ENCODE assay signal across 8 cellular contexts in the genomic region with DNA sequence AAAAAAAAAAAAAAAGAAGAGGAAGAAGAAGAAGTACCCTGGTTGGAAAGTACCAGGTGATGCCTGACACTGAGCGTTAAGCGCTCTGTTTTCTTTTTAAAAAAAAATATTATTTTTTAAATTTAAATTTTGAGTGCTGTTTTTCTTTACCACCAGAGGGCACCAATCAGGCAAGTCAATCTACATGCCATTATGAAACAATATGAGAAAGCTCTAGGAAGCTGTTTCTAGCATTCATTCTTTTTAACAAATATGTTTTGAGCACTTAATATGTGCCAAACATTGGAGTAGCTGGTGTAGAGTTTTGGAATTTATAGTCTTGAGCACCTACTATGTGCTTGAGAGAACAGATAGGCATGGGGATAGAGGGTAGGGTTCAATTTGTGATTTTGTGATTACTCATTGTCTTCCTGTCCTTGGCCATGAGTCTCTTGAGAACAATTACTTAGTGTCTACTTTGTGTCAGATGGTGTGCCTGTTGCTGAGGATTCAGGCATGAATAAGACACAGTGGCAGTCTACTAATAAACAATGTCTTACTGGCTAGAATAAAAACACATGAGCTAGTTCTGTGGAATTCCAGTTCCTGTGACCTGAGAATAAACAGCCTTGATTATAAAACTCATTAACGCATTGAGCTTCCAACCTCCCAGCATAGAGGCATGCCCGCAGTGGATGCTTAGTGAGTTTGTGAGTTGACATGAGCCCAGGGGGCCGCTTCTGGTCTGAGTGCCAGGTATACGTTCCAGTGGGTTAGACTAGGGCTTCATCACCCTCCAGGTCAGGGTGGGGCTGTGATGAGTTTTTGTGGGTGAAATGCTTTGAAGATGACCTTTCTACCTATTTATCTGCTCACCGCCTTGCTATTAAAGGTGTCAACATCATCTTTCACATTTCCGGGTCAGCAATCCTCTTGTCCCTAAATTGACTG. TPM values are rescaled to one million over a fixed set of nuclear protein-coding genes. Genes with fewer than 3 reads are reported as not detected.
DNase-seq lines count a peak whose midpoint lies in the region; ATAC-seq and TF ChIP-seq lines count a peak whose summit lies in the region.

No MANE protein-coding gene starts in this region.

- H3K4me3 Mint-ChIP-seq in IgD-negative memory B cell: peak overlapping the region in 3 of 4 donors; percentile 9 to 95 (median 26)
- H3K4me3 Mint-ChIP-seq in endothelial cell (ENCODE audit: unreplicated experiment): no peak overlapping the region
- peak overlapping the region; percentile 8 for H3K4me3 Mint-ChIP-seq in natural killer cell treated with Interleukin-12 subunit alpha and Interleukin-12 subunit beta and Interleukin-15 and Interleukin-18, amount 100 ng/mL, for 72 hours

- H3K9me3 Mint-ChIP-seq in IgD-negative memory B cell (no peaks in the 10 kb centered on the region), endothelial cell (ENCODE audit: unreplicated experiment) (no peaks in the 10 kb centered on the region)
- no peaks in the 10 kb centered on the region for H3K9me3 Mint-ChIP-seq in natural killer cell treated with Interleukin-12 subunit alpha and Interleukin-12 subunit beta and Interleukin-15 and Interleukin-18, amount 100 ng/mL, for 72 hours

- H3K27me3 Mint-ChIP-seq in IgD-negative memory B cell (peaks cover 1% of the 10 kb centered on the region), endothelial cell (ENCODE audit: unreplicated experiment) (peaks cover 12% of the 10 kb centered on the region)
- H3K27me3 Mint-ChIP-seq in natural killer cell treated with Interleukin-12 subunit alpha and Interleukin-12 subunit beta and Interleukin-15 and Interleukin-18, amount 100 ng/mL, for 72 hours: peaks cover 0 to 5% of the 10 kb centered on the region in 2 donors

- peak overlapping the region; percentile 98 to 99 (median 99) for H3K27ac Mint-ChIP-seq in IgD-negative memory B cell
- H3K27ac Mint-ChIP-seq in endothelial cell (ENCODE audit: unreplicated experiment): peak overlapping the region; percentile 87
- H3K27ac Mint-ChIP-seq in natural killer cell treated with Interleukin-12 subunit alpha and Interleukin-12 subunit beta and Interleukin-15 and Interleukin-18, amount 100 ng/mL, for 72 hours: peak overlapping the region; percentile 75 to 88

- peak; percentile 56 for DNase-seq in NCI-H1092 treated with DMSO at 0.1 percent for 48 hours (lab: John Stamatoyannopoulos, UW)
- DNase-seq in NCI-H1092 (lab: John Stamatoyannopoulos, UW): no peak
- peak; percentile 31 for DNase-seq in SKM-1 (lab: John Stamatoyannopoulos, UW; ENCODE audit: unreplicated experiment)
- no peak for DNase-seq in endothelial cell (ENCODE audit: low spot score)
- DNase-seq in natural killer cell treated with Interleukin-12 subunit alpha and Interleukin-12 subunit beta and Interleukin-15 and Interleukin-18, amount 100 ng/mL, for 72 hours (ENCODE audit: low spot score): no peak
- DNase-seq in COLO668 (lab: John Stamatoyannopoulos, UW; ENCODE audit: unreplicated experiment): no peak

- H3K4me1 Mint-ChIP-seq in IgD-negative memory B cell (peaks cover 25 to 38% (median 35%) of the 10 kb centered on the region in 3 donors), endothelial cell (ENCODE audit: unreplicated experiment) (peaks cover 28% of the 10 kb centered on the region)
- H3K4me1 Mint-ChIP-seq in natural killer cell treated with Interleukin-12 subunit alpha and Interleukin-12 subunit beta and Interleukin-15 and Interleukin-18, amount 100 ng/mL, for 72 hours (ENCODE audit: low read depth in 2 of 2): peaks cover 32 to 37% of the 10 kb centered on the region in 2 donors

- ATAC-seq in natural killer cell treated with Interleukin-12 subunit alpha and Interleukin-12 subunit beta and Interleukin-15 and Interleukin-18, amount 100 ng/mL, for 72 hours: no peak
- ATAC-seq in GM19395 (IDR thresholded peaks at IDR 0.05; ENCODE audit: unreplicated experiment): no peak

- H3K36me3 Mint-ChIP-seq in IgD-negative memory B cell: no peaks in the 10 kb centered on the region
- peaks cover 10% of the 10 kb centered on the region for H3K36me3 Mint-ChIP-seq in endothelial cell (ENCODE audit: low read depth, unreplicated experiment)
- peaks cover 7% of the 10 kb centered on the region for H3K36me3 Mint-ChIP-seq in natural killer cell treated with Interleukin-12 subunit alpha and Interleukin-12 subunit beta and Interleukin-15 and Interleukin-18, amount 100 ng/mL, for 72 hours

- TF ChIP-seq CTCF in endothelial cell (IDR thresholded peaks at IDR 0.05; ENCODE audit: unreplicated experiment): peak; percentile 88

RNA-seq across cellular contexts. Expression of a gene that starts 3.0 kb away (rescaled TPM):
- 22.6 TPM for polyA plus RNA-seq in IgD-negative memory B cell
- total RNA-seq in endothelial cell (ENCODE audit: unreplicated experiment): 57.7 TPM
- 10 to 100 TPM; 37.5 to 40.0 TPM for total RNA-seq in natural killer cell treated with Interleukin-12 subunit alpha and Interleukin-12 subunit beta and Interleukin-15 and Interleukin-18, amount 100 ng/mL, for 72 hours

RNA-seq across cellular contexts. Expression of a gene that starts 18.6 kb away (rescaled TPM):
- not detected for polyA plus RNA-seq in IgD-negative memory B cell
- total RNA-seq in endothelial cell (ENCODE audit: unreplicated experiment): 0.59 TPM
- total RNA-seq in natural killer cell treated with Interleukin-12 subunit alpha and Interleukin-12 subunit beta and Interleukin-15 and Interleukin-18, amount 100 ng/mL, for 72 hours: 1 to 10 TPM in 1 of 2 donors, not detected in 1; 1.3 TPM

Comparison
In these comparisons a context has a peak if more than half of its experiments do, and no peak if none do; other contexts are left out.
1. DNase-seq: peak in NCI-H1092 treated with DMSO at 0.1 percent for 48 hours (single experiment) and SKM-1 (single experiment); none in NCI-H1092 (single experiment), endothelial cell (single experiment), natural killer cell treated with Interleukin-12 subunit alpha and Interleukin-12 subunit beta and Interleukin-15 and Interleukin-18, amount 100 ng/mL, for 72 hours (single experiment) and COLO668 (single experiment).
2. Peak in every context shown above with its lines, with median percentiles within 50 percentile points of each other: H3K27ac Mint-ChIP-seq.